8 cellular contexts compared by ENCODE assay signal in genomic region chr18:9082763-9083510, GRCh38. TPM values are rescaled to one million over a fixed set of nuclear protein-coding genes. Genes with fewer than 3 reads are reported as not detected.
A peak's percentile ranks its signal among the peaks of the same experiment; 100 is the strongest.
DNase-seq lines count a peak whose midpoint lies in the region; ATAC-seq and TF ChIP-seq lines count a peak whose summit lies in the region.

No MANE protein-coding gene starts in this region.

- peak overlapping the region; percentile 54 to 87 (median 78) for H3K27ac Mint-ChIP-seq in immature natural killer cell

- peak; percentile 96 for ATAC-seq in GM18520 (IDR thresholded peaks at IDR 0.05; ENCODE audit: unreplicated experiment)
- peak; percentile 83 for ATAC-seq in HG02623 (IDR thresholded peaks at IDR 0.05; ENCODE audit: unreplicated experiment)
- no peak for ATAC-seq in foreskin keratinocyte

- no peaks in the 10 kb centered on the region for H3K27me3 ChIP-seq in foreskin keratinocyte

- H3K9me3 Mint-ChIP-seq in immature natural killer cell, result no peaks in the 10 kb centered on the region

- no peak overlapping the region for H3K27ac ChIP-seq in foreskin keratinocyte

- no peak for TF ChIP-seq CTCF in foreskin keratinocyte (conservative IDR thresholded peaks at IDR 0.05)

- no peaks in the 10 kb centered on the region for H3K4me1 ChIP-seq in foreskin keratinocyte

- peaks cover 0 to under 1% (median 0%) of the 10 kb centered on the region in 3 donors for H3K27me3 Mint-ChIP-seq in immature natural killer cell (ENCODE audit: low read depth in 3 of 3)

- no peaks in the 10 kb centered on the region for H3K36me3 Mint-ChIP-seq in immature natural killer cell

- H3K4me3 Mint-ChIP-seq in immature natural killer cell, result peak overlapping the region; percentile 12 to 57 (median 39)

- H3K4me1 Mint-ChIP-seq in immature natural killer cell, result peaks cover 16 to 21% of the 10 kb centered on the region in 2 donors

- DNase-seq in RPMI8226, result peak; percentile 97
- DNase-seq in immature natural killer cell, result peak; percentile 9 to 31 (median 13)
- no peak for DNase-seq in foreskin keratinocyte
- no peak for DNase-seq in NCI-H748 (lab: John Stamatoyannopoulos, UW; ENCODE audit: unreplicated experiment)
- DNase-seq in GM03348 (ENCODE audit: low spot score), result no peak
- DNase-seq in hepatic stellate cell (ENCODE audit: low spot score), result no peak

RNA-seq across cellular contexts. Expression of gene NDUFV2, which starts 19.6 kb away (rescaled TPM):
- polyA plus RNA-seq in immature natural killer cell (100 to 1,000 TPM in 2 of 3 donors, 10 to 100 TPM in 1; 88.7 to 155 (median 115) TPM), foreskin keratinocyte (164 and 191 TPM in 2 replicates)
- total RNA-seq in foreskin keratinocyte, result 141 and 158 TPM in 2 replicates

RNA-seq across cellular contexts. Expression of gene ANKRD12, which starts 53.6 kb away (rescaled TPM):
- polyA plus RNA-seq in immature natural killer cell (10 to 100 TPM in 2 of 3 donors, 1 to 10 TPM in 1; 8.8 to 69.7 (median 35.7) TPM), foreskin keratinocyte (4.1 and 4.7 TPM in 2 replicates)
- 12.4 and 12.9 TPM in 2 replicates for total RNA-seq in foreskin keratinocyte

Comparison
In these comparisons a context has a peak if more than half of its experiments do, and no peak if none do; other contexts are left out.
1. DNase-seq: peak in RPMI8226 (single experiment) and immature natural killer cell (3 of 3); none in foreskin keratinocyte (0 of 2), NCI-H748 (single experiment), GM03348 (single experiment) and hepatic stellate cell (single experiment).